Comparison of ENCODE assay signal across 1 cellular context in the genomic region with DNA sequence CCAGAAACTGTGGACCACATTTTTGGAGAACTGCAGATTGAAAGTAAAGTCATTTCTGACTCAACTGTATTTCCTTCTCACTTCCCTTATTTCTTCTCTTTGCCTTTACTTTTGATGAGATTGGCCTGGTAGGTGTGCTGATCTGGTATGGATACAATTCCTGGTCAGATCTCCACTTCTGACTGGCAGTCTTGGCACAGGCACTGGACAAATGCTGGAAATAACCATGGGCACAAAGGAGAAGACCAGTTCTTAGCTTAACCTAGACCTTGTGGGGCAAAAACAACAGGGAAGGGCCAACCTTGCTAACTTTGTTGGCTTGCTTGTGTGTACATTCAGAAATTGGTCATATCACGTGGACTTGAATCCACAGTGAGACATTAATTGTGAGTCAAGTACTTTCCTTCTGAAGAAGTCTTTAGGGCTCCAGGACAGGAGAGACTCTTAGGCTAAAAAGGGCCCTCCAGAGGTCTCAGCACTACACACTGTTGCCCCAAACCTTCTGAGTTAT.
TF ChIP-seq lines count a peak whose summit lies in the region.

No MANE protein-coding gene starts in this region.

TF ChIP-seq in K562, 482 proteins besides CTCF, POLR2A, EP300 and RAD21 (continued from another document):
- TF ChIP-seq, protein P1, sequence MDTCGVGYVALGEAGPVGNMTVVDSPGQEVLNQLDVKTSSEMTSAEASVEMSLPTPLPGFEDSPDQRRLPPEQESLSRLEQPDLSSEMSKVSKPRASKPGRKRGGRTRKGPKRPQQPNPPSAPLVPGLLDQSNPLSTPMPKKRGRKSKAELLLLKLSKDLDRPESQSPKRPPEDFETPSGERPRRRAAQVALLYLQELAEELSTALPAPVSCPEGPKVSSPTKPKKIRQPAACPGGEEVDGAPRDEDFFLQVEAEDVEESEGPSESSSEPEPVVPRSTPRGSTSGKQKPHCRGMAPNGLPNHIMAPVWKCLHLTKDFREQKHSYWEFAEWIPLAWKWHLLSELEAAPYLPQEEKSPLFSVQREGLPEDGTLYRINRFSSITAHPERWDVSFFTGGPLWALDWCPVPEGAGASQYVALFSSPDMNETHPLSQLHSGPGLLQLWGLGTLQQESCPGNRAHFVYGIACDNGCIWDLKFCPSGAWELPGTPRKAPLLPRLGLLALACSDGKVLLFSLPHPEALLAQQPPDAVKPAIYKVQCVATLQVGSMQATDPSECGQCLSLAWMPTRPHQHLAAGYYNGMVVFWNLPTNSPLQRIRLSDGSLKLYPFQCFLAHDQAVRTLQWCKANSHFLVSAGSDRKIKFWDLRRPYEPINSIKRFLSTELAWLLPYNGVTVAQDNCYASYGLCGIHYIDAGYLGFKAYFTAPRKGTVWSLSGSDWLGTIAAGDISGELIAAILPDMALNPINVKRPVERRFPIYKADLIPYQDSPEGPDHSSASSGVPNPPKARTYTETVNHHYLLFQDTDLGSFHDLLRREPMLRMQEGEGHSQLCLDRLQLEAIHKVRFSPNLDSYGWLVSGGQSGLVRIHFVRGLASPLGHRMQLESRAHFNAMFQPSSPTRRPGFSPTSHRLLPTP (IDR thresholded peaks at IDR 0.05; ENCODE audit: borderline replicate concordance, extremely low read depth, insufficient read length) = no peak
- peak; percentile 62 for TF ChIP-seq SPI1 (IDR thresholded peaks at IDR 0.05; ENCODE audit: borderline replicate concordance, low read depth, low read length)
